30 cellular contexts compared by ENCODE assay signal in genomic region chr6:17728551-17729222, GRCh38.
"Had no signal": no experiment of that assay in that cellular context is flagged by ENCODE, and none has a peak within 500 bp of the region (broad histone marks: within the 10 kb centered on the region; RNA-seq: fewer than 3 reads in every experiment).

No MANE protein-coding gene starts in this region.

- H3K4me1 ChIP-seq: ascending aorta, breast epithelium, colonic mucosa, gastrocnemius medialis had no signal

- H3K36me3 ChIP-seq: ascending aorta, breast epithelium, cardiac muscle cell, colonic mucosa, esophagus muscularis mucosa, gastrocnemius medialis, heart right ventricle had no signal

- DNase-seq: activated CD4-positive, alpha-beta memory T cell treated with anti-CD3 and anti-CD28 coated beads, Interleukin-2, amount 10 ng/mL, durations not matched to agents 7 days and 5 days; activated CD4-positive, alpha-beta T cell treated with anti-CD3 and anti-CD28 coated beads for 1 hour; activated CD4-positive, alpha-beta T cell treated with anti-CD3 and anti-CD28 coated beads for 4 hours; activated CD4-positive, alpha-beta T cell treated with anti-CD3 and anti-CD28 coated beads, Interleukin-2, amount 10 ng/mL, durations not matched to agents 7 days and 5 days; activated CD4-positive, alpha-beta T cell treated with anti-CD3 and anti-CD28 coated beads, Interleukin-2, amount 50 U/mL, for 4 hours; activated CD8-positive, alpha-beta memory T cell treated with anti-CD3 and anti-CD28 coated beads, Interleukin-2, amount 50 U/mL, for 48 hours; activated gamma-delta T cell; activated naive CD4-positive, alpha-beta T cell; activated naive CD4-positive, alpha-beta T cell treated with anti-CD3 and anti-CD28 coated beads, Interleukin-2, amount 10 ng/mL, durations not matched to agents 7 days and 5 days; activated naive CD8-positive, alpha-beta T cell treated with anti-CD3 and anti-CD28 coated beads, Interleukin-2, amount 10 ng/mL, durations not matched to agents 7 days and 5 days; activated T-cell treated with anti-CD3 and anti-CD28 coated beads for 4 hours; activated T-cell treated with anti-CD3 and anti-CD28 coated beads, Interleukin-2, amount 50 U/mL, for 24 hours; activated T-cell treated with anti-CD3 and anti-CD28 coated beads, Interleukin-2, amount 50 U/mL, for 72 hours; central memory CD4-positive, alpha-beta T cell; cerebellar nuclear complex; colonic mucosa; effector CD8-positive, alpha-beta T cell; gastrocnemius medialis; glutamatergic neuron; heart right ventricle; T-helper 1 cell; T-helper 17 cell; T1000 had no signal

- H3K9me3 ChIP-seq: ascending aorta, breast epithelium, colonic mucosa, esophagus muscularis mucosa, gastrocnemius medialis, heart right ventricle had no signal

- ATAC-seq: activated naive CD4-positive, alpha-beta T cell treated with anti-CD3 and anti-CD28 coated beads, Interleukin-2, amount 50 U/mL, for 72 hours; activated T-cell treated with anti-CD3 and anti-CD28 coated beads, Interleukin-2, amount 50 U/mL, for 72 hours; gastrocnemius medialis; heart right ventricle; T-helper 17 cell; WTC11 had no signal

- H3K27me3 ChIP-seq: ascending aorta, breast epithelium, cardiac muscle cell, colonic mucosa, esophagus muscularis mucosa, foreskin keratinocyte, gastrocnemius medialis, heart right ventricle had no signal

- H3K27ac ChIP-seq: ascending aorta, breast epithelium, cardiac muscle cell, colonic mucosa, esophagus muscularis mucosa, foreskin keratinocyte, gastrocnemius medialis, heart right ventricle had no signal

- H3K4me3 ChIP-seq: ascending aorta, breast epithelium, cardiac muscle cell, colonic mucosa, gastrocnemius medialis, heart right ventricle had no signal
